Comparison of ENCODE assay signal across 15 cellular contexts in genomic region chr10:47986413-47987230, GRCh38. TPM values are rescaled to one million over a fixed set of nuclear protein-coding genes. Genes with fewer than 3 reads are reported as not detected.
DNase-seq lines count a peak whose midpoint lies in the region; ATAC-seq, FAIRE-seq and TF ChIP-seq lines count a peak whose summit lies in the region.
"Not testable (repeated sequence)": the region's sequence is repeated elsewhere in the genome, so short reads cannot be mapped to it uniquely, and the experiment has no call there.
"Had no signal": no experiment of that assay in that cellular context is flagged by ENCODE, and none has a peak within 500 bp of the region (broad histone marks: within the 10 kb centered on the region; RNA-seq: fewer than 3 reads in every experiment).

No MANE protein-coding gene starts in this region.

- not testable (repeated sequence) for H3K79me2 ChIP-seq in GM12878 (ENCODE audit: control insufficient read depth, insufficient read depth, low read length)

- H3K4me3 ChIP-seq in GM12878; heart left ventricle; aorta (ENCODE audit: low read length in 2 of 2): not testable (repeated sequence)

- not testable (repeated sequence) for H3K27me3 ChIP-seq in GM12878 (replicated peaks in 1 of 2; ENCODE audit: control insufficient read depth in 2 of 2, insufficient read depth in 2 of 2, low read length in 1 of 2); heart left ventricle; aorta (ENCODE audit: control insufficient read depth in 1 of 2, insufficient read depth in 2 of 2, low read length in 1 of 2)

- H3K9ac ChIP-seq in GM12878 (ENCODE audit: control insufficient read depth, insufficient read depth, low read length) = not testable (repeated sequence)

- BruUV-seq in GM12878 (replicated peaks; lab: Mats Ljungman, UMichigan) = not testable (repeated sequence)

- not testable (repeated sequence) for FAIRE-seq in GM12878 (lab: Jason Lieb, UNC)

- SMC1A ChIA-PET in GM12878 (lab: Charles Lee; ENCODE audit: uncharacterized antibody, unreplicated experiment) = not testable (repeated sequence)

- H2AFZ ChIP-seq in GM12878 (ENCODE audit: control insufficient read depth, low read depth, low read length) = not testable (repeated sequence)

- TF ChIP-seq CTCF in VCaP (conservative IDR thresholded peaks at IDR 0.05) (peak; percentile 42), heart left ventricle (IDR thresholded peaks at IDR 0.05) (peak in 1 of 12 donors; percentile 26)
- TF ChIP-seq CTCF in GM12878 (IDR thresholded peaks at IDR 0.05 in 2 of 3, conservative IDR thresholded peaks at IDR 0.05 in 1 of 3; ENCODE audit: control insufficient read depth in 2 of 3, extremely low read depth in 1 of 3, insufficient read depth in 1 of 3, low read depth in 3 of 3, low read length in 3 of 3); progenitor cell of endocrine pancreas (IDR thresholded peaks at IDR 0.05; ENCODE audit: unreplicated experiment): not testable (repeated sequence)

- H3K4me2 ChIP-seq in GM12878 (ENCODE audit: control insufficient read depth, insufficient read depth) = not testable (repeated sequence)

- not testable (repeated sequence) for TF ChIP-seq EP300 in GM12878 (IDR thresholded peaks at IDR 0.05; ENCODE audit: borderline replicate concordance in 1 of 2, control insufficient read depth in 1 of 2, low read depth in 2 of 2, low read length in 2 of 2)

- H3K4me1 ChIP-seq in GM12878 (ENCODE audit: control insufficient read depth, insufficient read depth, low read length); heart left ventricle; aorta (ENCODE audit: control insufficient read depth in 1 of 2, insufficient read depth in 2 of 2, low read length in 2 of 2): not testable (repeated sequence)

- not testable (repeated sequence) for H3K4me3 Mint-ChIP-seq in memory B cell
- peak overlapping the region; percentile 42 for H3K4me3 Mint-ChIP-seq in progenitor cell of endocrine pancreas (ENCODE audit: low read depth)

- intact Hi-C loops in GM12878 (cut with micrococcal nuclease; ENCODE audit: unreplicated experiment); heart left ventricle (cut with DNase I); aorta (cut with DNase I): not testable (repeated sequence)

- POLR2A ChIA-PET in GM12878 (lab: Charles Lee) = not testable (repeated sequence)

- H3K27ac Mint-ChIP-seq in memory B cell, progenitor cell of endocrine pancreas: not testable (repeated sequence)

- 41% methylated on average over 5 of the region's 49 CpGs for WGBS in GM12878 (ENCODE audit: insufficient coverage, insufficient replicate concordance, low lambda C conversion rate, missing lambda C conversion rate)
- WGBS in heart left ventricle, 4 donors = 8 to 25% (median 17%) methylated on average over 3 to 19 of the region's 49 CpGs
- WGBS in aorta, 2 donors = 4 to 10% methylated on average over 4 to 20 of the region's 49 CpGs

- not testable (repeated sequence) for H3K9me3 ChIP-seq in GM12878 (replicated peaks; ENCODE audit: control insufficient read depth, insufficient read depth, low read length); heart left ventricle; aorta (ENCODE audit: control insufficient read depth, low read length)

- not testable (repeated sequence) for H3K27me3 Mint-ChIP-seq in memory B cell, progenitor cell of endocrine pancreas

- TF ChIP-seq RAD21 in GM12878 (IDR thresholded peaks at IDR 0.05; ENCODE audit: insufficient read depth, low read depth, low read length) = not testable (repeated sequence)

- in situ Hi-C loops in GM12878 (cut with MboI) = not testable (repeated sequence)

- TF ChIP-seq POLR2A in GM12878 (IDR thresholded peaks at IDR 0.05; ENCODE audit: low read depth, low read length); heart left ventricle (IDR thresholded peaks at IDR 0.05): not testable (repeated sequence)

- H4K20me1 ChIP-seq in GM12878 (ENCODE audit: control insufficient read depth, insufficient read depth) = not testable (repeated sequence)

- H3K9me3 Mint-ChIP-seq in memory B cell; progenitor cell of endocrine pancreas (ENCODE audit: low read depth): not testable (repeated sequence)

- H3K27ac ChIP-seq in VCaP; GM12878 (ENCODE audit: control insufficient read depth, insufficient read depth); heart left ventricle; aorta (ENCODE audit: low read depth in 1 of 2, low read length in 2 of 2): not testable (repeated sequence)

- H3K36me3 Mint-ChIP-seq in memory B cell; progenitor cell of endocrine pancreas (ENCODE audit: insufficient read depth): not testable (repeated sequence)

- ATAC-seq in GM18519 (IDR thresholded peaks at IDR 0.05; ENCODE audit: low FRiP score, unreplicated experiment) (peak; percentile 45), HG03103 (IDR thresholded peaks at IDR 0.05; ENCODE audit: low read depth, unreplicated experiment) (peak; percentile 84), GM12878 (peak; percentile 71), heart left ventricle (peak; percentile 28 to 91 (median 88)), memory B cell (ENCODE audit: low read depth) (peak; percentile 52), aorta (ENCODE audit: low FRiP score) (peak; percentile 90)

- RAD21 ChIA-PET in GM12878 (lab: Charles Lee; ENCODE audit: unreplicated experiment) = not testable (repeated sequence)

- H3K36me3 ChIP-seq in GM12878 (ENCODE audit: control insufficient read depth in 2 of 2, insufficient read depth in 2 of 2, low read length in 1 of 2); heart left ventricle; aorta (ENCODE audit: control insufficient read depth in 1 of 2, insufficient read depth in 2 of 2, low read length in 1 of 2): not testable (repeated sequence)

- not testable (repeated sequence) for DNase-seq in GM12878 (ENCODE audit: low read depth, low spot score); heart left ventricle; memory B cell (ENCODE audit: low spot score in 2 of 2); progenitor cell of endocrine pancreas (ENCODE audit: low spot score, unreplicated experiment)
- DNase-seq in aorta = peak in 1 of 2 donors; percentile 75

- not testable (repeated sequence) for H3K4me1 Mint-ChIP-seq in memory B cell; progenitor cell of endocrine pancreas (ENCODE audit: low read depth)

- CTCF ChIA-PET in GM12878 (lab: Yijun Ruan, JAX) = not testable (repeated sequence)

RNA-seq across cellular contexts. Expression of gene FAM25C, which starts 13.0 kb away (rescaled TPM):
- total RNA-seq in GM12878 (2013; cell fraction: nucleolus; rRNA removed) = not detected in 2 replicates
- total RNA-seq in GM12878 (2014; rRNA removed) = not detected in 2 replicates
- total RNA-seq in GM12878 (2014; rRNA removed; fragmentation: Illumina TruSeq; extraction: Trizol) = not detected in 2 replicates
- total RNA-seq in GM12878 (2021) = not detected in 2 replicates
- not detected for polyA plus RNA-seq in GM12878 (2011; ENCODE audit: low read depth)
- polyA plus RNA-seq in GM12878 (2011; rRNA removed) = not detected in 2 replicates
- polyA plus RNA-seq in GM12878 (2011; cell fraction: cytosol; rRNA removed) = not detected in 2 replicates
- not detected in 2 replicates for polyA plus RNA-seq in GM12878 (2011; cell fraction: nucleus; rRNA removed)
- not detected in 2 replicates for polyA plus RNA-seq in GM12878 (2012)
- not detected in 2 replicates for polyA plus RNA-seq in GM12878 (2014; fragmentation: Illumina TruSeq; extraction: Trizol)
- not detected for polyA plus RNA-seq in GM12878 (2014; fragmentation: Nextera tagmentation; extraction: Ambion mirVana)
- polyA plus RNA-seq in GM12878 (2014; rRNA removed) = not detected in 2 replicates
- polyA plus RNA-seq in GM12878 (2016; fragmentation: Nextera tagmentation; extraction: Ambion mirVana) = not detected
- not detected in 2 replicates for polyA minus RNA-seq in GM12878 (2011; rRNA and poly(A)+ RNA removed)
- polyA minus RNA-seq in GM12878 (2011; cell fraction: cytosol; rRNA and poly(A)+ RNA removed) = not detected in 2 replicates
- polyA minus RNA-seq in GM12878 (2011; cell fraction: nucleus; rRNA and poly(A)+ RNA removed) = not detected in 2 replicates
- not detected for total RNA-seq in heart left ventricle
- not detected for polyA plus RNA-seq in heart left ventricle
- total RNA-seq in progenitor cell of endocrine pancreas = not detected in 2 replicates
- not detected for total RNA-seq in aorta
- polyA plus RNA-seq in aorta = 10 to 100 TPM in 1 of 2 donors, not detected in 1; 41.1 TPM
- total RNA-seq: activated B cell treated with CpG ODN at 0.5 μM for 24 hours; activated CD8-positive, alpha-beta memory T cell treated with anti-CD3 and anti-CD28 coated beads for 36 hours; dermis blood vessel endothelial cell; esophagus muscularis mucosa; myocyte; renal cortical epithelial cell; T-helper 1 cell treated with Interleukin-12 subunit alpha and Interleukin-12 subunit beta and Interleukin-4 antibody, amounts not matched to agents 30 ng/mL and 1 ng/mL, for 36 hours had no signal
